In the genomic region with DNA sequence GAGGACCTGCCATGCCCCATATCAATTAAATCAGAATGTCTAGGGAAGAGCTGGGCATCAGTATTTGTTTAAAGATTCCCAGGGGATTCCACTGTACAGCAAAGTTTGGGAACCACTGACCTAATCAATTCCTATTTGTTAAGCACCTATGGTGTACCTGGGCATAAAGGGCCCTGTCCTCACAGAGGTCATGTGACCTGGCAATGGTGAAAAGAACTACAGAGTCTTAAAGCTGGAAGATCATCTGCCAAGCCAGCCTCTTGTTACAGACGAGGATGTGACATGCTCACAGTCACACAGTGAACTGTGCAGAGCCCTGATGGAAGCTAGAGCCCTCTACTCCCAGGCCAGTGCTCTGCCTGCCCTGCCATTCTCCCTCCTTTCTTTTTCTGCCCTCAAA, we compare ENCODE assay signal across 29 cellular contexts. TPM values are rescaled to one million over a fixed set of nuclear protein-coding genes. Genes with fewer than 3 reads are reported as not detected.
A peak's percentile ranks its signal among the peaks of the same experiment; 100 is the strongest.
DNase-seq lines count a peak whose midpoint lies in the region; TF ChIP-seq lines count a peak whose summit lies in the region.
"Had no signal": no experiment of that assay in that cellular context is flagged by ENCODE, and none has a peak within 500 bp of the region (broad histone marks: within the 10 kb centered on the region; RNA-seq: fewer than 3 reads in every experiment).

No MANE protein-coding gene starts in this region.

- no peak overlapping the region for H2BK15ac ChIP-seq in mesenchymal stem cell (ENCODE audit: low read depth, poor library complexity, severe bottlenecking)

- H3K4me3 Mint-ChIP-seq in T-helper 2 cell treated with Interferon-gamma antibody and Interleukin-4, amounts not matched to agents 5 μg/mL and 100 μg/mL, for 36 hours = no peak overlapping the region
- no peak overlapping the region for H3K4me3 Mint-ChIP-seq in activated CD4-positive, alpha-beta T cell treated with anti-CD3 and anti-CD28 coated beads, Interleukin-2, amount 10 ng/mL, durations not matched to agents 24 days and 14 days
- H3K4me3 Mint-ChIP-seq in activated naive CD4-positive, alpha-beta T cell treated with anti-CD3 and anti-CD28 coated beads, Interleukin-2, amount 10 ng/mL, durations not matched to agents 7 days and 5 days = no peak overlapping the region
- H3K4me3 Mint-ChIP-seq: activated T-cell treated with anti-CD3 and anti-CD28 coated beads, Interleukin-2, amount 50 U/mL, for 72 hours; IgD-negative memory B cell; naive thymus-derived CD4-positive, alpha-beta T cell; stimulated activated effector memory CD8-positive, alpha-beta T cell treated with anti-CD3 and anti-CD28 coated beads, Interleukin-12 subunit alpha, Interleukin-12 subunit beta, amount 100 ng/mL, for 72 hours; WTC11 had no signal

- peak overlapping the region; percentile 82 to 86 for H3K27ac ChIP-seq in coronary artery
- H3K27ac ChIP-seq in mesenchymal stem cell (ENCODE audit: low read length, poor library complexity, severe bottlenecking) = peak overlapping the region; percentile 98
- H3K27ac ChIP-seq in subcutaneous abdominal adipose tissue (ENCODE audit: low read depth, low read length) = peak overlapping the region; percentile 21
- H3K27ac ChIP-seq in vagina = peak overlapping the region; percentile 81
- H3K27ac ChIP-seq: body of pancreas, left lung, SJSA1 had no signal

- no peaks in the 10 kb centered on the region for H3K9me3 ChIP-seq in mesenchymal stem cell (ENCODE audit: control insufficient read depth, low read length)
- H3K9me3 ChIP-seq in subcutaneous abdominal adipose tissue (ENCODE audit: control insufficient read depth in 5 of 5, low read length in 5 of 5) = no peaks in the 10 kb centered on the region
- H3K9me3 ChIP-seq in vagina = no peaks in the 10 kb centered on the region
- H3K9me3 ChIP-seq: body of pancreas, left lung, SJSA1 had no signal

- H3K23ac ChIP-seq in mesenchymal stem cell (ENCODE audit: low read length in 2 of 2) = no peak overlapping the region

- no peak overlapping the region for H2BK120ac ChIP-seq in mesenchymal stem cell (ENCODE audit: low read depth, low read length)

- H3K4me3 ChIP-seq in coronary artery = no peak overlapping the region
- no peak overlapping the region for H3K4me3 ChIP-seq in mesenchymal stem cell (ENCODE audit: insufficient read depth in 1 of 2, low read depth in 1 of 2, low read length in 2 of 2)
- peak overlapping the region in 1 of 5 donors; percentile 9 for H3K4me3 ChIP-seq in subcutaneous abdominal adipose tissue (ENCODE audit: low read depth in 1 of 5, low read length in 5 of 5)
- no peak overlapping the region for H3K4me3 ChIP-seq in vagina
- H3K4me3 ChIP-seq: body of pancreas, GM12878, left lung, SJSA1 had no signal

- H3K27ac Mint-ChIP-seq in T-helper 2 cell treated with Interferon-gamma antibody and Interleukin-4, amounts not matched to agents 5 μg/mL and 100 μg/mL, for 36 hours = no peak overlapping the region
- no peak overlapping the region for H3K27ac Mint-ChIP-seq in activated CD4-positive, alpha-beta T cell treated with anti-CD3 and anti-CD28 coated beads, Interleukin-2, amount 10 ng/mL, durations not matched to agents 24 days and 14 days
- no peak overlapping the region for H3K27ac Mint-ChIP-seq in activated naive CD4-positive, alpha-beta T cell treated with anti-CD3 and anti-CD28 coated beads, Interleukin-2, amount 10 ng/mL, durations not matched to agents 7 days and 5 days
- H3K27ac Mint-ChIP-seq: activated T-cell treated with anti-CD3 and anti-CD28 coated beads, Interleukin-2, amount 50 U/mL, for 72 hours; IgD-negative memory B cell; naive thymus-derived CD4-positive, alpha-beta T cell; progenitor cell of endocrine pancreas; stimulated activated effector memory CD8-positive, alpha-beta T cell treated with anti-CD3 and anti-CD28 coated beads, Interleukin-12 subunit alpha, Interleukin-12 subunit beta, amount 100 ng/mL, for 72 hours; WTC11 had no signal

- H3K9ac ChIP-seq in mesenchymal stem cell (ENCODE audit: low read length) = no peak overlapping the region
- H3K9ac ChIP-seq in subcutaneous abdominal adipose tissue (ENCODE audit: low read length in 5 of 5) = no peak overlapping the region

- TF ChIP-seq POLR2A in vagina (IDR thresholded peaks at IDR 0.05) = no peak

- DNase-seq in coronary artery (ENCODE audit: low spot score) (no peak), mesenchymal stem cell (no peak), vagina (ENCODE audit: extremely low spot score in 2 of 2) (no peak), NOMO-1 (lab: John Stamatoyannopoulos, UW; ENCODE audit: unreplicated experiment in 2 of 2) (no peak)
- no peak for DNase-seq in T-helper 2 cell treated with Interferon-gamma antibody and Interleukin-4, amounts not matched to agents 5 μg/mL and 100 μg/mL, for 36 hours (ENCODE audit: low spot score)
- no peak for DNase-seq in activated CD4-positive, alpha-beta T cell treated with anti-CD3 and anti-CD28 coated beads, Interleukin-2, amount 10 ng/mL, durations not matched to agents 24 days and 14 days
- no peak for DNase-seq in activated naive CD4-positive, alpha-beta T cell treated with anti-CD3 and anti-CD28 coated beads, Interleukin-2, amount 10 ng/mL, durations not matched to agents 7 days and 5 days
- DNase-seq: activated naive CD4-positive, alpha-beta T cell; activated T-cell treated with anti-CD3 and anti-CD28 coated beads, Interleukin-2, amount 50 U/mL, for 72 hours; body of pancreas; cerebellar nuclear complex; DMS153; glutamatergic neuron; left lung; naive thymus-derived CD4-positive, alpha-beta T cell; NCI-H1048; NCI-H1694 treated with DMSO at 0.1 percent for 48 hours; NCI-H2171; NCI-H82; stimulated activated CD4-positive, alpha-beta T cell treated with anti-CD3 and anti-CD28 coated beads, Interleukin-15, amount 100 ng/mL, for 24 hours had no signal

- no peak overlapping the region for H2AFZ ChIP-seq in mesenchymal stem cell (ENCODE audit: low read depth, low read length)

- H3K79me1 ChIP-seq in mesenchymal stem cell (replicated peaks; ENCODE audit: low read length, poor library complexity, severe bottlenecking) = no peaks in the 10 kb centered on the region

- no peaks in the 10 kb centered on the region for H3K36me3 ChIP-seq in mesenchymal stem cell (ENCODE audit: control insufficient read depth in 1 of 2, insufficient read depth in 2 of 2, low read depth in 1 of 2, low read length in 2 of 2)
- no peaks in the 10 kb centered on the region for H3K36me3 ChIP-seq in subcutaneous abdominal adipose tissue (ENCODE audit: control insufficient read depth in 5 of 5, insufficient read depth in 5 of 5, low read length in 5 of 5)
- H3K36me3 ChIP-seq in vagina = no peaks in the 10 kb centered on the region
- H3K36me3 ChIP-seq: left lung, SJSA1 had no signal

- no peak overlapping the region for H3K14ac ChIP-seq in mesenchymal stem cell (ENCODE audit: low read length in 2 of 2)

- peak overlapping the region; percentile 97 for H2BK5ac ChIP-seq in mesenchymal stem cell (ENCODE audit: low read depth, low read length, poor library complexity, severe bottlenecking)

- no peaks in the 10 kb centered on the region for H3K4me1 Mint-ChIP-seq in T-helper 2 cell treated with Interferon-gamma antibody and Interleukin-4, amounts not matched to agents 5 μg/mL and 100 μg/mL, for 36 hours (ENCODE audit: low read depth)
- no peaks in the 10 kb centered on the region for H3K4me1 Mint-ChIP-seq in activated CD4-positive, alpha-beta T cell treated with anti-CD3 and anti-CD28 coated beads, Interleukin-2, amount 10 ng/mL, durations not matched to agents 24 days and 14 days
- no peaks in the 10 kb centered on the region for H3K4me1 Mint-ChIP-seq in activated naive CD4-positive, alpha-beta T cell treated with anti-CD3 and anti-CD28 coated beads, Interleukin-2, amount 10 ng/mL, durations not matched to agents 7 days and 5 days
- H3K4me1 Mint-ChIP-seq: IgD-negative memory B cell; naive thymus-derived CD4-positive, alpha-beta T cell; stimulated activated effector memory CD8-positive, alpha-beta T cell treated with anti-CD3 and anti-CD28 coated beads, Interleukin-12 subunit alpha, Interleukin-12 subunit beta, amount 100 ng/mL, for 72 hours; WTC11 had no signal

- peaks cover 3% of the 10 kb centered on the region for H3K27me3 Mint-ChIP-seq in T-helper 2 cell treated with Interferon-gamma antibody and Interleukin-4, amounts not matched to agents 5 μg/mL and 100 μg/mL, for 36 hours (ENCODE audit: low read depth)
- H3K27me3 Mint-ChIP-seq in activated CD4-positive, alpha-beta T cell treated with anti-CD3 and anti-CD28 coated beads, Interleukin-2, amount 10 ng/mL, durations not matched to agents 24 days and 14 days = peaks cover 6% of the 10 kb centered on the region
- H3K27me3 Mint-ChIP-seq in activated naive CD4-positive, alpha-beta T cell treated with anti-CD3 and anti-CD28 coated beads, Interleukin-2, amount 10 ng/mL, durations not matched to agents 7 days and 5 days = peaks cover 9% of the 10 kb centered on the region
- H3K27me3 Mint-ChIP-seq: IgD-negative memory B cell, progenitor cell of endocrine pancreas had no signal

- no peaks in the 10 kb centered on the region for H3K9me3 Mint-ChIP-seq in T-helper 2 cell treated with Interferon-gamma antibody and Interleukin-4, amounts not matched to agents 5 μg/mL and 100 μg/mL, for 36 hours
- no peaks in the 10 kb centered on the region for H3K9me3 Mint-ChIP-seq in activated CD4-positive, alpha-beta T cell treated with anti-CD3 and anti-CD28 coated beads, Interleukin-2, amount 10 ng/mL, durations not matched to agents 24 days and 14 days
- no peaks in the 10 kb centered on the region for H3K9me3 Mint-ChIP-seq in activated naive CD4-positive, alpha-beta T cell treated with anti-CD3 and anti-CD28 coated beads, Interleukin-2, amount 10 ng/mL, durations not matched to agents 7 days and 5 days
- H3K9me3 Mint-ChIP-seq: activated T-cell treated with anti-CD3 and anti-CD28 coated beads, Interleukin-2, amount 50 U/mL, for 72 hours; IgD-negative memory B cell; naive thymus-derived CD4-positive, alpha-beta T cell; stimulated activated effector memory CD8-positive, alpha-beta T cell treated with anti-CD3 and anti-CD28 coated beads, Interleukin-12 subunit alpha, Interleukin-12 subunit beta, amount 100 ng/mL, for 72 hours; WTC11 had no signal

- TF ChIP-seq CTCF in coronary artery (IDR thresholded peaks at IDR 0.05) (no peak), vagina (IDR thresholded peaks at IDR 0.05) (no peak)

- no peaks in the 10 kb centered on the region for H3K36me3 Mint-ChIP-seq in T-helper 2 cell treated with Interferon-gamma antibody and Interleukin-4, amounts not matched to agents 5 μg/mL and 100 μg/mL, for 36 hours (ENCODE audit: low read depth)
- no peaks in the 10 kb centered on the region for H3K36me3 Mint-ChIP-seq in activated CD4-positive, alpha-beta T cell treated with anti-CD3 and anti-CD28 coated beads, Interleukin-2, amount 10 ng/mL, durations not matched to agents 24 days and 14 days (ENCODE audit: low read depth)
- H3K36me3 Mint-ChIP-seq in activated naive CD4-positive, alpha-beta T cell treated with anti-CD3 and anti-CD28 coated beads, Interleukin-2, amount 10 ng/mL, durations not matched to agents 7 days and 5 days = no peaks in the 10 kb centered on the region
- H3K36me3 Mint-ChIP-seq: IgD-negative memory B cell; naive thymus-derived CD4-positive, alpha-beta T cell; stimulated activated effector memory CD8-positive, alpha-beta T cell treated with anti-CD3 and anti-CD28 coated beads, Interleukin-12 subunit alpha, Interleukin-12 subunit beta, amount 100 ng/mL, for 72 hours; WTC11 had no signal

- intact Hi-C loops in vagina (cut with DNase I) = no loop called here
- intact Hi-C loops in activated CD4-positive, alpha-beta T cell treated with anti-CD3 and anti-CD28 coated beads, Interleukin-2, amount 10 ng/mL, durations not matched to agents 24 days and 14 days (cut with micrococcal nuclease) = no loop called here

- CTCF ChIA-PET in activated naive CD4-positive, alpha-beta T cell treated with anti-CD3 and anti-CD28 coated beads, Interleukin-2, amount 10 ng/mL, durations not matched to agents 7 days and 5 days (lab: Charles Lee) = no interaction called here

- no peak overlapping the region for H3K4me2 ChIP-seq in mesenchymal stem cell (ENCODE audit: low read length, poor library complexity, severe bottlenecking)

- peaks cover 26% of the 10 kb centered on the region for H3K4me1 ChIP-seq in mesenchymal stem cell (ENCODE audit: control insufficient read depth, insufficient read depth, low read depth, low read length)
- peaks cover 4 to 22% (median 16%) of the 10 kb centered on the region in 5 donors for H3K4me1 ChIP-seq in subcutaneous abdominal adipose tissue (ENCODE audit: control insufficient read depth in 5 of 5, insufficient read depth in 5 of 5, low read length in 5 of 5)
- peaks cover 36% of the 10 kb centered on the region for H3K4me1 ChIP-seq in vagina
- H3K4me1 ChIP-seq: body of pancreas, SJSA1 had no signal

- peaks cover 0 to 17% of the 10 kb centered on the region in 2 experiments for H3K27me3 ChIP-seq in mesenchymal stem cell (ENCODE audit: control insufficient read depth in 1 of 2, insufficient read depth in 1 of 2, low read length in 2 of 2)
- peaks cover 0 to 2% (median 0%) of the 10 kb centered on the region in 5 donors for H3K27me3 ChIP-seq in subcutaneous abdominal adipose tissue (ENCODE audit: control insufficient read depth in 5 of 5, insufficient read depth in 4 of 5, low read length in 5 of 5)
- H3K27me3 ChIP-seq in vagina = no peaks in the 10 kb centered on the region
- H3K27me3 ChIP-seq: body of pancreas, left lung had no signal

- 64% methylated on average over 1 of the region's 1 CpG for WGBS in mesenchymal stem cell

- no peak overlapping the region for H3K18ac ChIP-seq in mesenchymal stem cell (ENCODE audit: low read depth in 1 of 2, low read length in 2 of 2)

- no peak overlapping the region for H4K8ac ChIP-seq in mesenchymal stem cell (ENCODE audit: low read length)

- no peak overlapping the region for H3K4ac ChIP-seq in mesenchymal stem cell (ENCODE audit: low read depth in 1 of 2, low read length in 2 of 2)

- H2BK12ac ChIP-seq in mesenchymal stem cell (ENCODE audit: low read length in 2 of 2) = no peak overlapping the region

- H4K91ac ChIP-seq in mesenchymal stem cell (ENCODE audit: low read length) = no peak overlapping the region

- peak overlapping the region; percentile 99 for H2AK5ac ChIP-seq in mesenchymal stem cell (ENCODE audit: low read length, severe bottlenecking)

RNA-seq across cellular contexts. Expression of gene SLC14A2, which starts 23.3 kb away (rescaled TPM):
- polyA plus RNA-seq in mesenchymal stem cell (2013, experiment 1 of 2) = not detected
- polyA plus RNA-seq in mesenchymal stem cell (2013, experiment 2 of 2) = not detected
- not detected for total RNA-seq in vagina
- total RNA-seq in activated CD4-positive, alpha-beta T cell treated with anti-CD3 and anti-CD28 coated beads, Interleukin-2, amount 10 ng/mL, durations not matched to agents 24 days and 14 days = not detected in 2 replicates
- total RNA-seq: body of pancreas, H1, HT-29, SJSA1 had no signal
- polyA plus RNA-seq: IgD-negative memory B cell; naive thymus-derived CD4-positive, alpha-beta T cell had no signal

Comparison
In these comparisons a context has a peak if more than half of its experiments do, and no peak if none do; other contexts are left out.
1. H3K27ac ChIP-seq: peak in every context shown above with its lines; median percentile 98 in mesenchymal stem cell; 84 in coronary artery; 81 in vagina; 21 in subcutaneous abdominal adipose tissue.